In the genomic region with DNA sequence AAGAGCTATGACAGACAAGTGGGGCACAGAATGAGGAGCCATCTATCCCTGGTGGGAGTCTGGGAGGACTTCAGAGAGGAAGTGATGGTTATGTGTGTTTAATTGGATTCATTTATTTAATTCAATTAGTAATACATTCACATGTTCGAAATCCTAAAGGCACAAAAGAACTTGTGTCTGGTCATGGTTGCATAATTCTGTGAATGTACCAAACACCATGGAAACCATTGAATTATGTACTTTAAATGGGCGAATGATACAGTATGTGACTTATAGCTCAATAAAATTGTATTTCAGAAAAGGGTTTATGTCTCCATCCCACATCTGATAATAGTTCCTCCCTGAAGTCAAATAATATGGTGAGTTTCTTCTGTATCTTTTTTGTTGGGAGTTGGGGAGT, we compare ENCODE assay signal across 35 cellular contexts. TPM values are rescaled to one million over a fixed set of nuclear protein-coding genes. Genes with fewer than 3 reads are reported as not detected.
DNase-seq lines count a peak whose midpoint lies in the region; ATAC-seq and TF ChIP-seq lines count a peak whose summit lies in the region.
"Had no signal": no experiment of that assay in that cellular context is flagged by ENCODE, and none has a peak within 500 bp of the region (broad histone marks: within the 10 kb centered on the region; RNA-seq: fewer than 3 reads in every experiment).

No MANE protein-coding gene starts in this region.

- no peaks in the 10 kb centered on the region for H3K4me1 ChIP-seq in A673 (ENCODE audit: insufficient read depth, low read length, poor library complexity, severe bottlenecking)
- H3K4me1 ChIP-seq: A549, BE2C, Caco-2 had no signal

- peak; percentile 11 for DNase-seq in A673 (ENCODE audit: low spot score)
- peak; percentile 58 for DNase-seq in COLO829 (ENCODE audit: low spot score)
- peak; percentile 71 for DNase-seq in foreskin melanocyte
- no peak for DNase-seq in SIG-M5 (lab: John Stamatoyannopoulos, UW)
- DNase-seq: 8988T; ACHN; AML-193; BE2C; C1 segment of cervical spinal cord; Caco-2; Calu3; CD4-positive, alpha-beta memory T cell; CD4-positive, alpha-beta T cell; CD4-positive, CD25-positive, alpha-beta regulatory T cell; CD8-positive, alpha-beta memory T cell; CD8-positive, alpha-beta T cell; COR-L47; DMS 273 treated with DMSO at 0.1 percent for 48 hours; DMS153; DMS53; DMS79; DND-41; EL had no signal

- no peak overlapping the region for H3K27ac ChIP-seq in A673 (ENCODE audit: low read depth, low read length, poor library complexity, severe bottlenecking)
- H3K27ac ChIP-seq: 22Rv1; A549; BLaER1; BLaER1 treated with 17β-estradiol and CSF1 and Interleukin-3, amounts not matched to agents 10 nM and 100 nM; C4-2B had no signal

- H3K4me3 Mint-ChIP-seq in activated T-helper 17 cell treated with anti-CD3 and anti-CD28 coated beads, Interleukin-2, amount 50 U/mL, for 72 hours: no peak overlapping the region
- H3K4me3 Mint-ChIP-seq: B cell; CD14-positive monocyte; CD4-positive, alpha-beta memory T cell; CD4-positive, alpha-beta T cell; CD4-positive, CD25-positive, alpha-beta regulatory T cell; CD8-positive, alpha-beta memory T cell; CD8-positive, alpha-beta T cell had no signal

- H3K4me3 ChIP-seq in A673 (ENCODE audit: low read depth, low read length, poor library complexity, severe bottlenecking): no peak overlapping the region
- H3K4me3 ChIP-seq: A549; BLaER1; BLaER1 treated with 17β-estradiol and CSF1 and Interleukin-3, amounts not matched to agents 10 nM and 100 nM had no signal

- H3K9me3 ChIP-seq in A673 (ENCODE audit: low read depth, low read length, poor library complexity, severe bottlenecking): no peaks in the 10 kb centered on the region
- H3K9me3 ChIP-seq: A549; BE2C; BLaER1; BLaER1 treated with 17β-estradiol and CSF1 and Interleukin-3, amounts not matched to agents 10 nM and 100 nM; Caco-2 had no signal

- CTCF ChIA-PET in A673 (lab: Charles Lee): no interaction called here

- POLR2A ChIA-PET in A673 (lab: Charles Lee; ENCODE audit: low non-redundant PET): no interaction called here

- H3K36me3 ChIP-seq in A673 (ENCODE audit: insufficient read depth, low read length, poor library complexity, severe bottlenecking): no peaks in the 10 kb centered on the region
- H3K36me3 ChIP-seq: BE2C; BLaER1; BLaER1 treated with 17β-estradiol and CSF1 and Interleukin-3, amounts not matched to agents 10 nM and 100 nM had no signal

- H3K27me3 Mint-ChIP-seq in activated T-helper 17 cell treated with anti-CD3 and anti-CD28 coated beads, Interleukin-2, amount 50 U/mL, for 72 hours: peaks cover 20% of the 10 kb centered on the region

- H3K36me3 Mint-ChIP-seq in activated T-helper 17 cell treated with anti-CD3 and anti-CD28 coated beads, Interleukin-2, amount 50 U/mL, for 72 hours (ENCODE audit: low read depth): no peaks in the 10 kb centered on the region
- H3K36me3 Mint-ChIP-seq: CD14-positive monocyte; CD4-positive, alpha-beta memory T cell; CD4-positive, CD25-positive, alpha-beta regulatory T cell; CD8-positive, alpha-beta memory T cell; CD8-positive, alpha-beta T cell had no signal

- H3K4me1 Mint-ChIP-seq in activated T-helper 17 cell treated with anti-CD3 and anti-CD28 coated beads, Interleukin-2, amount 50 U/mL, for 72 hours: no peaks in the 10 kb centered on the region
- H3K4me1 Mint-ChIP-seq: B cell; CD4-positive, alpha-beta memory T cell; CD4-positive, CD25-positive, alpha-beta regulatory T cell; CD8-positive, alpha-beta memory T cell had no signal

- ATAC-seq in activated T-helper 17 cell treated with anti-CD3 and anti-CD28 coated beads, Interleukin-2, amount 50 U/mL, for 72 hours (replicated peaks): no peak
- no peak for ATAC-seq in HG03342 (IDR thresholded peaks at IDR 0.05; ENCODE audit: unreplicated experiment)
- ATAC-seq: A549; CD8-positive, alpha-beta T cell had no signal

- TF ChIP-seq CTCF in A673 (conservative IDR thresholded peaks at IDR 0.05; ENCODE audit: low read depth, low read length): no peak

- H3K27me3 ChIP-seq in A673 (replicated peaks; ENCODE audit: insufficient read depth, low read depth, low read length, poor library complexity): no peaks in the 10 kb centered on the region
- H3K27me3 ChIP-seq: BLaER1; BLaER1 treated with 17β-estradiol and CSF1 and Interleukin-3, amounts not matched to agents 10 nM and 100 nM had no signal

- no peaks in the 10 kb centered on the region for H3K9me3 Mint-ChIP-seq in activated T-helper 17 cell treated with anti-CD3 and anti-CD28 coated beads, Interleukin-2, amount 50 U/mL, for 72 hours
- H3K9me3 Mint-ChIP-seq: CD4-positive, alpha-beta memory T cell; CD4-positive, alpha-beta T cell; CD8-positive, alpha-beta memory T cell; CD8-positive, alpha-beta T cell had no signal

- H3K27ac Mint-ChIP-seq in activated T-helper 17 cell treated with anti-CD3 and anti-CD28 coated beads, Interleukin-2, amount 50 U/mL, for 72 hours: no peak overlapping the region
- H3K27ac Mint-ChIP-seq: B cell; CD4-positive, alpha-beta memory T cell; CD4-positive, alpha-beta T cell; CD4-positive, CD25-positive, alpha-beta regulatory T cell; CD8-positive, alpha-beta memory T cell; CD8-positive, alpha-beta T cell had no signal

- BruUV-seq in A673 (replicated peaks; lab: Mats Ljungman, UMichigan): no TSS peak

- intact Hi-C loops in A673 (cut with micrococcal nuclease; ENCODE audit: unreplicated experiment): no loop called here

RNA-seq across cellular contexts. Expression of a gene that starts 19.8 kb away (rescaled TPM):
- total RNA-seq in A673 (2021): not detected in 2 replicates
- total RNA-seq in activated T-helper 17 cell treated with anti-CD3 and anti-CD28 coated beads, Interleukin-2, amount 50 U/mL, for 72 hours: not detected
- total RNA-seq: A172; B cell; Caco-2; Calu3; CD4-positive, alpha-beta memory T cell; CD4-positive, alpha-beta T cell; CD4-positive, CD25-positive, alpha-beta regulatory T cell; CD8-positive, alpha-beta memory T cell; CD8-positive, alpha-beta T cell; Daoy; G401 had no signal

RNA-seq across cellular contexts. Expression of a gene that starts 29.8 kb away (rescaled TPM):
- 0.62 and 0.70 TPM in 2 replicates for total RNA-seq in A673 (2021)
- 1 to 10 TPM; 2.2 to 3.0 TPM for total RNA-seq in activated T-helper 17 cell treated with anti-CD3 and anti-CD28 coated beads, Interleukin-2, amount 50 U/mL, for 72 hours

RNA-seq across cellular contexts. Expression of a gene that starts 36.4 kb away (rescaled TPM):
- 1.2 and 1.4 TPM in 2 replicates for total RNA-seq in A673 (2021)
- 1 to 10 TPM; 2.0 to 3.4 TPM for total RNA-seq in activated T-helper 17 cell treated with anti-CD3 and anti-CD28 coated beads, Interleukin-2, amount 50 U/mL, for 72 hours
- total RNA-seq: A172, G401 had no signal

RNA-seq across cellular contexts. Expression of a gene that starts 47.6 kb away (rescaled TPM):
- total RNA-seq in A673 (2021): 93.7 and 120 TPM in 2 replicates
- total RNA-seq in activated T-helper 17 cell treated with anti-CD3 and anti-CD28 coated beads, Interleukin-2, amount 50 U/mL, for 72 hours: 100 to 1,000 TPM in 1 of 2 donors, 10 to 100 TPM in 1; 56.5 to 159 TPM

RNA-seq across cellular contexts. Expression of a gene that starts 56.7 kb away (rescaled TPM):
- total RNA-seq in A673 (2021): 34.2 and 36.0 TPM in 2 replicates
- 10 to 100 TPM; 62.3 to 98.2 TPM for total RNA-seq in activated T-helper 17 cell treated with anti-CD3 and anti-CD28 coated beads, Interleukin-2, amount 50 U/mL, for 72 hours
